ENCODE assay signal across 10 cellular contexts in genomic region chr11:2691991-2692841, GRCh38. TPM values are rescaled to one million over a fixed set of nuclear protein-coding genes. Genes with fewer than 3 reads are reported as not detected.
DNase-seq lines count a peak whose midpoint lies in the region; ATAC-seq and TF ChIP-seq lines count a peak whose summit lies in the region.
"Had no signal": no experiment of that assay in that cellular context is flagged by ENCODE, and none has a peak within 500 bp of the region (broad histone marks: within the 10 kb centered on the region; RNA-seq: fewer than 3 reads in every experiment).

No MANE protein-coding gene starts in this region.

- H3K4me1 Mint-ChIP-seq in activated CD4-positive, alpha-beta T cell treated with anti-CD3 and anti-CD28 coated beads for 36 hours = no peaks in the 10 kb centered on the region
- H3K4me1 Mint-ChIP-seq in stimulated activated memory B cell treated with anti-CD40 and anti-IgM and Interleukin-4, amounts not matched to agents 10 μg/mL and 1 μg/mL and 100 μg/mL, for 72 hours = peaks cover 45% of the 10 kb centered on the region

- H3K4me3 Mint-ChIP-seq in activated CD4-positive, alpha-beta T cell treated with anti-CD3 and anti-CD28 coated beads for 36 hours = no peak overlapping the region
- H3K4me3 Mint-ChIP-seq in stimulated activated memory B cell treated with anti-CD40 and anti-IgM and Interleukin-4, amounts not matched to agents 10 μg/mL and 1 μg/mL and 100 μg/mL, for 72 hours = no peak overlapping the region
- H3K4me3 Mint-ChIP-seq: B cell had no signal

- CTCF ChIA-PET in activated CD4-positive, alpha-beta T cell treated with anti-CD3 and anti-CD28 coated beads for 36 hours (lab: Charles Lee) = interaction anchor here (0.7 to 0.9 kb wide), 2 partner anchors 25 to 81 kb away, joined by 3 to 4 read pairs; no protein-coding TSS in a partner anchor

- peak; percentile 6 for DNase-seq in activated CD4-positive, alpha-beta T cell treated with anti-CD3 and anti-CD28 coated beads for 36 hours
- no peak for DNase-seq in activated CD4-positive, alpha-beta T cell treated with anti-CD3 and anti-CD28 coated beads for 1 hour
- DNase-seq in NCI-H345 treated with DMSO at 0.1 percent for 48 hours (lab: John Stamatoyannopoulos, UW; ENCODE audit: unreplicated experiment) (peak; percentile 85), fibroblast of villous mesenchyme (ENCODE audit: low read depth) (no peak), NCI-H2081 treated with DMSO at 0.1 percent for 48 hours (lab: John Stamatoyannopoulos, UW) (no peak)

- TF ChIP-seq CTCF in fibroblast of villous mesenchyme (IDR thresholded peaks at IDR 0.05; ENCODE audit: insufficient read depth, low read depth, low read length) = peak; percentile 35

- H3K27me3 Mint-ChIP-seq in activated CD4-positive, alpha-beta T cell treated with anti-CD3 and anti-CD28 coated beads for 36 hours = no peaks in the 10 kb centered on the region
- H3K27me3 Mint-ChIP-seq in stimulated activated memory B cell treated with anti-CD40 and anti-IgM and Interleukin-4, amounts not matched to agents 10 μg/mL and 1 μg/mL and 100 μg/mL, for 72 hours = no peaks in the 10 kb centered on the region
- H3K27me3 Mint-ChIP-seq: B cell had no signal

- intact Hi-C loops in activated CD4-positive, alpha-beta T cell treated with anti-CD3 and anti-CD28 coated beads for 36 hours (cut with DNase I, micrococcal nuclease) = no loop called here

- POLR2A ChIA-PET in activated CD4-positive, alpha-beta T cell treated with anti-CD3 and anti-CD28 coated beads for 36 hours (lab: Charles Lee) = no interaction called here

- H3K27ac Mint-ChIP-seq in activated CD4-positive, alpha-beta T cell treated with anti-CD3 and anti-CD28 coated beads for 36 hours = no peak overlapping the region
- peak overlapping the region; percentile 2 for H3K27ac Mint-ChIP-seq in stimulated activated memory B cell treated with anti-CD40 and anti-IgM and Interleukin-4, amounts not matched to agents 10 μg/mL and 1 μg/mL and 100 μg/mL, for 72 hours
- H3K27ac Mint-ChIP-seq: activated T-helper 2 cell treated with anti-CD3 and anti-CD28 coated beads, Interferon-gamma antibody, Interleukin-2, Interleukin-4, amounts not matched to agents 10 μg/mL and 5 μg/mL and 100 μg/mL, durations not matched to agents 14 hours and 24 hours and 36 hours; B cell had no signal

- no peaks in the 10 kb centered on the region for H3K9me3 Mint-ChIP-seq in activated CD4-positive, alpha-beta T cell treated with anti-CD3 and anti-CD28 coated beads for 36 hours (ENCODE audit: low read depth)
- H3K9me3 Mint-ChIP-seq in stimulated activated memory B cell treated with anti-CD40 and anti-IgM and Interleukin-4, amounts not matched to agents 10 μg/mL and 1 μg/mL and 100 μg/mL, for 72 hours = no peaks in the 10 kb centered on the region
- H3K9me3 Mint-ChIP-seq: activated T-helper 2 cell treated with anti-CD3 and anti-CD28 coated beads, Interferon-gamma antibody, Interleukin-2, Interleukin-4, amounts not matched to agents 10 μg/mL and 5 μg/mL and 100 μg/mL, durations not matched to agents 14 hours and 24 hours and 36 hours had no signal

- no peaks in the 10 kb centered on the region for H3K36me3 Mint-ChIP-seq in activated CD4-positive, alpha-beta T cell treated with anti-CD3 and anti-CD28 coated beads for 36 hours (ENCODE audit: low read depth)
- peaks cover 25% of the 10 kb centered on the region for H3K36me3 Mint-ChIP-seq in stimulated activated memory B cell treated with anti-CD40 and anti-IgM and Interleukin-4, amounts not matched to agents 10 μg/mL and 1 μg/mL and 100 μg/mL, for 72 hours

- H3K4me3 ChIP-seq in fibroblast of villous mesenchyme (ENCODE audit: low read depth, low read length) = no peak overlapping the region

- no peak for ATAC-seq in activated CD4-positive, alpha-beta T cell treated with anti-CD3 and anti-CD28 coated beads for 36 hours
- no peak for ATAC-seq in stimulated activated memory B cell treated with anti-CD40 and anti-IgM and Interleukin-4, amounts not matched to agents 10 μg/mL and 1 μg/mL and 100 μg/mL, for 72 hours
- ATAC-seq in HG02678 (IDR thresholded peaks at IDR 0.05; ENCODE audit: unreplicated experiment) = no peak
- no peak for ATAC-seq in HG02840 (IDR thresholded peaks at IDR 0.05; ENCODE audit: low FRiP score, unreplicated experiment)

RNA-seq across cellular contexts. Expression of gene KCNQ1OT1, which starts 7.6 kb away (rescaled TPM):
- under 1 TPM; 0.16 TPM for total RNA-seq in activated CD4-positive, alpha-beta T cell treated with anti-CD3 and anti-CD28 coated beads for 36 hours
- 6.0 and 6.1 TPM in 2 replicates for total RNA-seq in fibroblast of villous mesenchyme

Comparison
In these comparisons a context has a peak if more than half of its experiments do, and no peak if none do; other contexts are left out.
1. DNase-seq: peak in activated CD4-positive, alpha-beta T cell treated with anti-CD3 and anti-CD28 coated beads for 36 hours (single experiment) and NCI-H345 treated with DMSO at 0.1 percent for 48 hours (single experiment); none in activated CD4-positive, alpha-beta T cell treated with anti-CD3 and anti-CD28 coated beads for 1 hour (single experiment), fibroblast of villous mesenchyme (single experiment) and NCI-H2081 treated with DMSO at 0.1 percent for 48 hours (single experiment).